ENCODE assay signal across 9 cellular contexts in the genomic region with DNA sequence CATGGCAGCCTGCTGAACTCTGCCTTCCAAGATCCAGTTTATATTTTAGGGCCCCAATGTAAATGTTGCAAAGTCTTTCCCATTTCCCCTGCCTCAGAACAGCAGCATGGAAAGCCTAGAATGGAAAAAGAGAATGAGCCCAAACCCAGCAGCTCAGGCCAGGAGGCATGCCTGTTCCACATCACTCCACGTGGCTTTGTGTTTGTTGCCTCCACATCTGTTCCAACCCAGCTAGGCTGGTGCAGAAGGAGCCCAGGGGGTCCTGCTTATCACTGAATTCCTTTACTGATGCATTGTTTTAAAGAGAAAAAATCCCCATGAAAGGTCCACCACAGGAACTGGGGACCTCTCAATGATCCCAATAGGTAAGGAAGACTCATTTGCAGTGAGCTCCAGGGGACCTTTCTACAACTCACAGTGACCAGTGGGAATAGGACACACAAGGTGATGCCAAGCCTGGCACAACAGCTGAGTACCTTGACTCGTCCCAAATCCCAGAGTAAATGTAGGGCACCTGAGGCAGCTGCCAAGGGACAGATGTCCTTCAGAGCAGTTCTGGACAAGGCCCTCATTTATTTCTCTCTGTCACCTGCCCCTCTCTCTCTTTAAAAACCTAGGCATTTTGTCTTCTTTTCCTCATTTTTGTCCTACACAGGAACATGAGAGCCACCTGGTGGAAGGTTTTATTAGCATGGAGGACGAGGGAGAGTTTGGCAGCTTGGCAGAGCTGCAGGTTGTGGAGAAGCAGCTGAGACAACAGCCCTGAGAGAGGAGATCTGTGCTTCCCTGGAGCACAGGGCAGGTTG. TPM values are rescaled to one million over a fixed set of nuclear protein-coding genes. Genes with fewer than 3 reads are reported as not detected.
DNase-seq lines count a peak whose midpoint lies in the region; ATAC-seq lines count a peak whose summit lies in the region.
"Had no signal": no experiment of that assay in that cellular context is flagged by ENCODE, and none has a peak within 500 bp of the region (broad histone marks: within the 10 kb centered on the region; RNA-seq: fewer than 3 reads in every experiment).

No MANE protein-coding gene starts in this region.

- no peak overlapping the region for H3K27ac ChIP-seq in trophoblast cell (ENCODE audit: low read depth, low read length)

- H3K36me3 Mint-ChIP-seq in activated naive CD8-positive, alpha-beta T cell treated with anti-CD3 and anti-CD28 coated beads, Interleukin-2, amount 50 U/mL, for 24 hours (ENCODE audit: low read depth): peaks cover 3% of the 10 kb centered on the region
- H3K36me3 Mint-ChIP-seq in activated naive CD8-positive, alpha-beta T cell treated with anti-CD3 and anti-CD28 coated beads for 36 hours: peaks cover 11% of the 10 kb centered on the region

- no peak overlapping the region for H3K4ac ChIP-seq in trophoblast cell (ENCODE audit: low read depth, low read length)

- no peak overlapping the region for H3K23ac ChIP-seq in trophoblast cell (ENCODE audit: low read length)

- no peaks in the 10 kb centered on the region for H3K36me3 ChIP-seq in trophoblast cell (ENCODE audit: control insufficient read depth in 1 of 2, insufficient read depth in 2 of 2, low read length in 2 of 2)

- H3K9me3 ChIP-seq in trophoblast cell (ENCODE audit: insufficient read depth, low read depth, low read length): peaks cover 15% of the 10 kb centered on the region

- H3K4me3 ChIP-seq in trophoblast cell (ENCODE audit: low read depth, low read length): no peak overlapping the region

- peaks cover 2% of the 10 kb centered on the region for H3K27me3 Mint-ChIP-seq in activated naive CD8-positive, alpha-beta T cell treated with anti-CD3 and anti-CD28 coated beads, Interleukin-2, amount 50 U/mL, for 24 hours
- peaks cover 3% of the 10 kb centered on the region for H3K27me3 Mint-ChIP-seq in activated naive CD8-positive, alpha-beta T cell treated with anti-CD3 and anti-CD28 coated beads for 36 hours

- no peak overlapping the region for H3K4me2 ChIP-seq in trophoblast cell (ENCODE audit: low read length)

- no peak overlapping the region for H3K27ac Mint-ChIP-seq in activated naive CD8-positive, alpha-beta T cell treated with anti-CD3 and anti-CD28 coated beads, Interleukin-2, amount 50 U/mL, for 24 hours
- H3K27ac Mint-ChIP-seq in activated naive CD8-positive, alpha-beta T cell treated with anti-CD3 and anti-CD28 coated beads for 36 hours: no peak overlapping the region

- H3K4me1 Mint-ChIP-seq in activated naive CD8-positive, alpha-beta T cell treated with anti-CD3 and anti-CD28 coated beads, Interleukin-2, amount 50 U/mL, for 24 hours: no peaks in the 10 kb centered on the region
- H3K4me1 Mint-ChIP-seq in activated naive CD8-positive, alpha-beta T cell treated with anti-CD3 and anti-CD28 coated beads for 36 hours: no peaks in the 10 kb centered on the region

- H3K18ac ChIP-seq in trophoblast cell (ENCODE audit: low read length): no peak overlapping the region

- no peaks in the 10 kb centered on the region for H3K4me1 ChIP-seq in trophoblast cell (ENCODE audit: control insufficient read depth in 1 of 2, insufficient read depth in 2 of 2, low read length in 2 of 2)

- no peaks in the 10 kb centered on the region for H3K79me1 ChIP-seq in trophoblast cell (ENCODE audit: low read length)

- H3K9me3 Mint-ChIP-seq in activated naive CD8-positive, alpha-beta T cell treated with anti-CD3 and anti-CD28 coated beads, Interleukin-2, amount 50 U/mL, for 24 hours: peaks cover 21% of the 10 kb centered on the region
- H3K9me3 Mint-ChIP-seq in activated naive CD8-positive, alpha-beta T cell treated with anti-CD3 and anti-CD28 coated beads for 36 hours: peaks cover 17% of the 10 kb centered on the region

- no peak overlapping the region for H2AK5ac ChIP-seq in trophoblast cell (ENCODE audit: low read length)

- H2AFZ ChIP-seq in trophoblast cell (ENCODE audit: insufficient read depth, low read length, poor library complexity): no peak overlapping the region

- no peak overlapping the region for H2BK12ac ChIP-seq in trophoblast cell (ENCODE audit: low read length)

- H4K91ac ChIP-seq in trophoblast cell (ENCODE audit: low read depth, low read length): no peak overlapping the region

- H4K8ac ChIP-seq in trophoblast cell (ENCODE audit: low read depth, low read length): no peak overlapping the region

- WGBS in trophoblast cell (ENCODE audit: extremely low coverage, insufficient coverage, insufficient read length): no CpG with 5 or more reads among the region's 3 CpGs

- H4K12ac ChIP-seq in trophoblast cell (ENCODE audit: low read depth, low read length): no peak overlapping the region

- no peak overlapping the region for H2BK120ac ChIP-seq in trophoblast cell (ENCODE audit: insufficient read depth, low read length, poor library complexity)

- no peak overlapping the region for H3K14ac ChIP-seq in trophoblast cell (ENCODE audit: low read length)

- peak; percentile 4 for DNase-seq in activated naive CD8-positive, alpha-beta T cell treated with anti-CD3 and anti-CD28 coated beads, Interleukin-2, amount 50 U/mL, for 24 hours
- no peak for DNase-seq in activated naive CD8-positive, alpha-beta T cell treated with anti-CD3 and anti-CD28 coated beads for 36 hours
- DNase-seq in NCI-H2029 (lab: John Stamatoyannopoulos, UW) (peak; percentile 17), dermis blood vessel endothelial cell (peak; percentile 1), trophoblast cell (peak; percentile 15 to 61), NCI-H69 (lab: John Stamatoyannopoulos, UW) (no peak), cerebellar nuclear complex (lab: John Stamatoyannopoulos, UW) (no peak)

- no peak overlapping the region for H2BK5ac ChIP-seq in trophoblast cell (ENCODE audit: low read depth, low read length, poor library complexity)

- no peak overlapping the region for H3K9ac ChIP-seq in trophoblast cell (ENCODE audit: low read length)

- H3K79me2 ChIP-seq in trophoblast cell (ENCODE audit: control insufficient read depth, insufficient read depth, low read length, poor library complexity): no peaks in the 10 kb centered on the region

- no peak for ATAC-seq in activated naive CD8-positive, alpha-beta T cell treated with anti-CD3 and anti-CD28 coated beads, Interleukin-2, amount 50 U/mL, for 24 hours
- ATAC-seq in activated CD4-positive, CD25-positive, alpha-beta regulatory T cell treated with anti-CD3 and anti-CD28 coated beads, Interleukin-2, amount 50 U/mL, for 24 hours: no peak
- ATAC-seq: naive thymus-derived CD8-positive, alpha-beta T cell had no signal

- no peak overlapping the region for H3K4me3 Mint-ChIP-seq in activated naive CD8-positive, alpha-beta T cell treated with anti-CD3 and anti-CD28 coated beads, Interleukin-2, amount 50 U/mL, for 24 hours
- H3K4me3 Mint-ChIP-seq in activated naive CD8-positive, alpha-beta T cell treated with anti-CD3 and anti-CD28 coated beads for 36 hours: no peak overlapping the region
- H3K4me3 Mint-ChIP-seq: naive thymus-derived CD8-positive, alpha-beta T cell had no signal

- H3K27me3 ChIP-seq in trophoblast cell (ENCODE audit: insufficient read depth, low read length): no peaks in the 10 kb centered on the region

RNA-seq across cellular contexts. Expression of a gene that starts 41.7 kb away (rescaled TPM):
- 1 to 10 TPM; 2.5 to 3.6 TPM for total RNA-seq in activated naive CD8-positive, alpha-beta T cell treated with anti-CD3 and anti-CD28 coated beads for 36 hours
- total RNA-seq in dermis blood vessel endothelial cell: 0.17 and 0.33 TPM in 2 replicates
- polyA plus RNA-seq in trophoblast cell (2013): 0.26 and 0.37 TPM in 2 replicates

Comparison
In these comparisons a context has a peak if more than half of its experiments do, and no peak if none do; other contexts are left out.
1. DNase-seq: peak in activated naive CD8-positive, alpha-beta T cell treated with anti-CD3 and anti-CD28 coated beads, Interleukin-2, amount 50 U/mL, for 24 hours (single experiment), NCI-H2029 (single experiment), dermis blood vessel endothelial cell (single experiment) and trophoblast cell (2 of 2); none in activated naive CD8-positive, alpha-beta T cell treated with anti-CD3 and anti-CD28 coated beads for 36 hours (single experiment), NCI-H69 (single experiment) and cerebellar nuclear complex (0 of 2).